Comparison of ENCODE assay signal across 26 cellular contexts in genomic region chr12:18389820-18390219, GRCh38.
A peak's percentile ranks its signal among the peaks of the same experiment; 100 is the strongest.
DNase-seq lines count a peak whose midpoint lies in the region; ATAC-seq, FAIRE-seq and TF ChIP-seq lines count a peak whose summit lies in the region.
"Had no signal": no experiment of that assay in that cellular context is flagged by ENCODE, and none has a peak within 500 bp of the region (broad histone marks: within the 10 kb centered on the region; RNA-seq: fewer than 3 reads in every experiment).

No MANE protein-coding gene starts in this region.

- no peak for TF ChIP-seq CTCF in colonic mucosa (IDR thresholded peaks at IDR 0.05)

- H3K27ac ChIP-seq in Karpas-422 (ENCODE audit: low read length) = no peak overlapping the region
- H3K27ac ChIP-seq in small intestine (ENCODE audit: low read depth in 1 of 2, low read length in 1 of 2) = no peak overlapping the region
- no peak overlapping the region for H3K27ac ChIP-seq in colonic mucosa
- no peak overlapping the region for H3K27ac ChIP-seq in caudate nucleus (ENCODE audit: low read depth, low read length)
- H3K27ac ChIP-seq: A549; BLaER1 treated with 17β-estradiol and CSF1 and Interleukin-3, amounts not matched to agents 10 nM and 100 nM; GM23248 had no signal

- H4K20me1 ChIP-seq in Karpas-422 (ENCODE audit: insufficient read depth, low read depth, low read length) = no peaks in the 10 kb centered on the region
- H4K20me1 ChIP-seq: BLaER1 treated with 17β-estradiol and CSF1 and Interleukin-3, amounts not matched to agents 10 nM and 100 nM had no signal

- H2AFZ ChIP-seq in Karpas-422 (ENCODE audit: low read length) = no peak overlapping the region
- H2AFZ ChIP-seq: GM23248 had no signal

- no peaks in the 10 kb centered on the region for H3K36me3 ChIP-seq in Karpas-422 (ENCODE audit: insufficient read depth, low read length)
- no peaks in the 10 kb centered on the region for H3K36me3 ChIP-seq in small intestine (ENCODE audit: control insufficient read depth in 2 of 2, insufficient read depth in 2 of 2, low read length in 2 of 2)
- H3K36me3 ChIP-seq in colonic mucosa = no peaks in the 10 kb centered on the region
- H3K36me3 ChIP-seq: BE2C; BLaER1 treated with 17β-estradiol and CSF1 and Interleukin-3, amounts not matched to agents 10 nM and 100 nM had no signal

- H3K9ac ChIP-seq in Karpas-422 (ENCODE audit: low read length) = no peak overlapping the region
- H3K9ac ChIP-seq in colonic mucosa (ENCODE audit: low read depth in 2 of 2, low read length in 2 of 2) = no peak overlapping the region
- H3K9ac ChIP-seq: BLaER1 treated with 17β-estradiol and CSF1 and Interleukin-3, amounts not matched to agents 10 nM and 100 nM; GM23248 had no signal

- H3K9me2 ChIP-seq in Karpas-422 (replicated peaks; ENCODE audit: insufficient read depth, low read length) = no peaks in the 10 kb centered on the region

- intact Hi-C loops in colonic mucosa (cut with DNase I) = no loop called here

- ATAC-seq in left lobe of liver = peak; percentile 87
- ATAC-seq: A549, GM12878 had no signal

- no peaks in the 10 kb centered on the region for H3K79me2 ChIP-seq in Karpas-422 (ENCODE audit: low read length)

- FAIRE-seq in colon (lab: Jason Lieb, UNC) (peak; percentile 55), small intestine (lab: Jason Lieb, UNC) (peak; percentile 90)
- FAIRE-seq: D721Med, GM12878, GM19239, H1 had no signal

- no peaks in the 10 kb centered on the region for H3K27me3 ChIP-seq in Karpas-422 (ENCODE audit: low read length)
- no peaks in the 10 kb centered on the region for H3K27me3 ChIP-seq in small intestine (ENCODE audit: control insufficient read depth in 2 of 2, insufficient read depth in 2 of 2, low read length in 2 of 2)
- H3K27me3 ChIP-seq in colonic mucosa = no peaks in the 10 kb centered on the region
- H3K27me3 ChIP-seq: BE2C; BLaER1 treated with 17β-estradiol and CSF1 and Interleukin-3, amounts not matched to agents 10 nM and 100 nM had no signal

- peak; percentile 2 for DNase-seq in Karpas-422
- no peak for DNase-seq in left lobe of liver (ENCODE audit: low spot score)
- peak; percentile 51 for DNase-seq in small intestine
- DNase-seq in colonic mucosa = no peak
- no peak for DNase-seq in caudate nucleus (lab: John Stamatoyannopoulos, UW)
- DNase-seq in iPS-NIHi7 (ENCODE audit: extremely low spot score) = no peak
- DNase-seq: 8988T; ACHN; AML-193; BE2C; CD4-positive, alpha-beta T cell; CD8-positive, alpha-beta memory T cell; DMS 273 treated with DMSO at 0.1 percent for 48 hours; DMS79; EL; GDM1; GM23248; H7; HCEC 1CT had no signal

- H3K9me3 ChIP-seq in Karpas-422 (ENCODE audit: low read length) (no peaks in the 10 kb centered on the region; the same call in 1 of the 2 replicates), small intestine (ENCODE audit: control insufficient read depth, low read depth) (no peaks in the 10 kb centered on the region), colonic mucosa (no peaks in the 10 kb centered on the region)
- H3K9me3 ChIP-seq: A549, BE2C had no signal

- H3K4me1 ChIP-seq in Karpas-422 (ENCODE audit: low read length) (no peaks in the 10 kb centered on the region), small intestine (ENCODE audit: control insufficient read depth in 2 of 2, insufficient read depth in 1 of 2, low read depth in 1 of 2, low read length in 1 of 2) (no peaks in the 10 kb centered on the region), colonic mucosa (no peaks in the 10 kb centered on the region)
- H3K4me1 ChIP-seq: A549, BE2C had no signal

- H3K4me3 ChIP-seq in Karpas-422 (ENCODE audit: low read length) (no peak overlapping the region), small intestine (ENCODE audit: low read depth in 1 of 2, low read length in 2 of 2) (no peak overlapping the region), colonic mucosa (no peak overlapping the region)
- H3K4me3 ChIP-seq: A549; BLaER1 treated with 17β-estradiol and CSF1 and Interleukin-3, amounts not matched to agents 10 nM and 100 nM; GM12878; GM23248 had no signal

- no peak overlapping the region for H3K4me2 ChIP-seq in Karpas-422 (ENCODE audit: low read depth, low read length, poor library complexity, severe bottlenecking)
- H3K4me2 ChIP-seq: A549 had no signal

- 20 to 45% (median 26%) methylated on average over 4 of the region's 4 CpGs for WGBS in small intestine, 3 donors

Comparison
In these comparisons a context has a peak if more than half of its experiments do, and no peak if none do; other contexts are left out.
1. DNase-seq: peak in Karpas-422 (single experiment) and small intestine (single experiment); none in left lobe of liver (single experiment), colonic mucosa (single experiment), caudate nucleus (0 of 61) and iPS-NIHi7 (single experiment).